ENCODE assay signal across 8 cellular contexts in genomic region chr2:3303583-3304406, GRCh38.
DNase-seq lines count a peak whose midpoint lies in the region; TF ChIP-seq lines count a peak whose summit lies in the region.

No MANE protein-coding gene starts in this region.

- in situ Hi-C loops in GM23248 (cut with MboI) = no loop called here

- H3K9ac ChIP-seq in GM23248 (peak overlapping the region; percentile 57), KMS-11 (no peak overlapping the region)

- H3K79me2 ChIP-seq in GM23248 (ENCODE audit: insufficient read depth) (no peaks in the 10 kb centered on the region; the same call in 1 of the 2 replicates), KMS-11 (ENCODE audit: insufficient read depth, low read depth) (no peaks in the 10 kb centered on the region)

- DNase-seq in DMS79 treated with DMSO at 0.1 percent for 48 hours (lab: John Stamatoyannopoulos, UW) = peak; percentile 90
- DNase-seq in GM23248 = peak; percentile 92
- peak; percentile 71 for DNase-seq in RPMI7951 (ENCODE audit: low read depth)
- DNase-seq in activated effector memory CD4-positive, alpha-beta T cell treated with Interleukin-2 at 50 U/mL for 16 hours = peak; percentile 58
- DNase-seq in foreskin fibroblast = peak; percentile 77 to 93
- peak; percentile 57 for DNase-seq in stromal cell of bone marrow (ENCODE audit: low read depth)

- no peaks in the 10 kb centered on the region for H3K9me2 ChIP-seq in GM23248 (ENCODE audit: insufficient read depth)

- no peaks in the 10 kb centered on the region for H3K36me3 ChIP-seq in GM23248 (ENCODE audit: low read depth)
- H3K36me3 ChIP-seq in KMS-11 (ENCODE audit: insufficient read depth) = no peaks in the 10 kb centered on the region
- H3K36me3 ChIP-seq in neuron (ENCODE audit: insufficient read depth, low read length) = no peaks in the 10 kb centered on the region

- H3K4me3 ChIP-seq in GM23248 = peak overlapping the region; percentile 57
- H3K4me3 ChIP-seq in KMS-11 (IDR thresholded peaks at IDR 0.05; ENCODE audit: insufficient read depth, low read depth, low read length) = no peak overlapping the region
- H3K4me3 ChIP-seq in foreskin fibroblast (ENCODE audit: low read depth in 1 of 2, low read length in 2 of 2) = peak overlapping the region; percentile 7 to 45
- H3K4me3 ChIP-seq in neuron (ENCODE audit: low read length) = peak overlapping the region; percentile 35

- H3K27ac ChIP-seq in GM23248 = no peak overlapping the region
- no peak overlapping the region for H3K27ac ChIP-seq in KMS-11

- H3K27me3 ChIP-seq in GM23248 (replicated peaks; ENCODE audit: insufficient read depth) (no peaks in the 10 kb centered on the region), KMS-11 (ENCODE audit: insufficient read depth, low read depth) (no peaks in the 10 kb centered on the region), neuron (ENCODE audit: insufficient read depth, low read length) (no peaks in the 10 kb centered on the region)

- H3K9me3 ChIP-seq in GM23248 (ENCODE audit: low read depth) = no peaks in the 10 kb centered on the region
- no peaks in the 10 kb centered on the region for H3K9me3 ChIP-seq in neuron (ENCODE audit: low read length)

- H2AFZ ChIP-seq in GM23248 (peak overlapping the region; percentile 73), KMS-11 (ENCODE audit: low read depth) (peak overlapping the region; percentile 30; the same call in 1 of the 2 replicates), neuron (ENCODE audit: low read depth, low read length) (no peak overlapping the region)

- H3K4me1 ChIP-seq in GM23248 (ENCODE audit: insufficient read depth) = no peaks in the 10 kb centered on the region
- no peaks in the 10 kb centered on the region for H3K4me1 ChIP-seq in KMS-11 (ENCODE audit: low read depth, poor library complexity, severe bottlenecking)
- peaks cover 20% of the 10 kb centered on the region for H3K4me1 ChIP-seq in neuron (ENCODE audit: insufficient read depth, low read length)

- H3K4me2 ChIP-seq in GM23248 (ENCODE audit: unreplicated experiment) (peak overlapping the region; percentile 62), KMS-11 (no peak overlapping the region)

- 33 to 38% methylated on average over 31 to 34 of the region's 34 CpGs for WGBS in GM23248 (ENCODE audit: low coverage in 1 of 2, low lambda C conversion rate in 2 of 2, missing lambda C conversion rate in 2 of 2), 2 experiments

- H4K20me1 ChIP-seq in GM23248 (ENCODE audit: insufficient read depth) (no peaks in the 10 kb centered on the region), KMS-11 (ENCODE audit: insufficient read depth) (no peaks in the 10 kb centered on the region)

- no peaks in the 10 kb centered on the region; the same call in 1 of the 2 replicates for H3F3A ChIP-seq in GM23248 (ENCODE audit: insufficient read depth)

- TF ChIP-seq CTCF in KMS-11 (conservative IDR thresholded peaks at IDR 0.05; ENCODE audit: low read depth, low read length) = peak; percentile 62
- TF ChIP-seq CTCF in foreskin fibroblast (IDR thresholded peaks at IDR 0.05; ENCODE audit: low read depth, low read length) = peak; percentile 93
